34 cellular contexts compared by ENCODE assay signal in the genomic region with DNA sequence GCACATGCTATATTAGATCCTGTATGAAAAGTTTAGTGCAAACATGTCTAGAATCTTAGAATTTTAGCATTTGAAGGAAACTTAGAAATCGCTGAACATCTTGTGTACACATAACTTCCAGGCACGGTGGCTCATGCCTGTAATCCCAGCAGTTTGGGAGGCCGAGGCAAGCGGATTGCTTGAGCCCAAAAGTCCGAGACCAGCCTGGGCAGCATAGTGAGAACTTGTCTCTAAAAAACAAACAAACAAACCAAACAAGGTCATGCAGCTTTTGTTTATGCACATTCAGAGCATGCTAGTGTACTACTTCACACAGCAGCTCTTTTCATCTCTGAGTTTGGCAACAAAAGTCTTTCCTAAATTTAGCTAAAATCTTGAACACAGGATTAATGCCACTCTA. TPM values are rescaled to one million over a fixed set of nuclear protein-coding genes. Genes with fewer than 3 reads are reported as not detected.
"Had no signal": no experiment of that assay in that cellular context is flagged by ENCODE, and none has a peak within 500 bp of the region (broad histone marks: within the 10 kb centered on the region; RNA-seq: fewer than 3 reads in every experiment).

No MANE protein-coding gene starts in this region.

- H3K4me1 ChIP-seq: adrenal gland, ascending aorta, body of pancreas, breast epithelium had no signal

- H3K27me3 ChIP-seq: adrenal gland, ascending aorta, body of pancreas, brain microvascular endothelial cell, breast epithelium, cardiac muscle cell had no signal

- H3K36me3 ChIP-seq: adrenal gland, ascending aorta, brain microvascular endothelial cell, breast epithelium, cardiac muscle cell had no signal

- H3K4me3 ChIP-seq: adrenal gland, ascending aorta, body of pancreas, breast epithelium, cardiac muscle cell had no signal

- H3K27ac ChIP-seq: adrenal gland, ascending aorta, body of pancreas, brain microvascular endothelial cell, breast epithelium, cardiac muscle cell had no signal

- DNase-seq: activated effector memory CD4-positive, alpha-beta T cell treated with anti-CD3 and anti-CD28 coated beads, Interleukin-2, amount 50 U/mL, for 16 hours; activated effector memory CD4-positive, alpha-beta T cell treated with Interleukin-2 at 50 U/mL for 16 hours; activated gamma-delta T cell; activated gamma-delta T cell treated with Interleukin-2 at 50 U/mL for 16 hours; activated naive CD4-positive, alpha-beta T cell; activated naive CD4-positive, alpha-beta T cell treated with anti-CD3 and anti-CD28 coated beads for 36 hours; activated naive CD4-positive, alpha-beta T cell treated with anti-CD3 and anti-CD28 coated beads, Interleukin-2, amount 10 ng/mL, durations not matched to agents 7 days and 5 days; activated naive CD4-positive, alpha-beta T cell treated with anti-CD3 and anti-CD28 coated beads, Interleukin-2, amount 50 U/mL, for 16 hours; activated naive CD4-positive, alpha-beta T cell treated with Interleukin-2 at 50 U/mL for 16 hours; activated naive CD8-positive, alpha-beta T cell treated with anti-CD3 and anti-CD28 coated beads for 36 hours; activated naive CD8-positive, alpha-beta T cell treated with anti-CD3 and anti-CD28 coated beads, Interleukin-2, amount 10 ng/mL, durations not matched to agents 7 days and 5 days; activated naive CD8-positive, alpha-beta T cell treated with anti-CD3 and anti-CD28 coated beads, Interleukin-2, amount 50 U/mL, for 24 hours; activated T-cell treated with anti-CD3 and anti-CD28 coated beads, Interleukin-2, amount 50 U/mL, for 4 hours; activated T-cell treated with anti-CD3 and anti-CD28 coated beads, Interleukin-2, amount 50 U/mL, for 48 hours; activated T-cell treated with anti-CD3 and anti-CD28 coated beads, Interleukin-2, amount 50 U/mL, for 72 hours; adrenal gland; amniotic stem cell; aorta; body of pancreas; brain microvascular endothelial cell; central memory CD4-positive, alpha-beta T cell; cerebellar nuclear complex had no signal

- ATAC-seq: activated naive CD4-positive, alpha-beta T cell treated with anti-CD3 and anti-CD28 coated beads, Interleukin-2, amount 50 U/mL, for 72 hours; activated naive CD8-positive, alpha-beta T cell treated with anti-CD3 and anti-CD28 coated beads, Interleukin-2, amount 50 U/mL, for 24 hours; activated T-cell treated with anti-CD3 and anti-CD28 coated beads, Interleukin-2, amount 50 U/mL, for 4 hours; activated T-cell treated with anti-CD3 and anti-CD28 coated beads, Interleukin-2, amount 50 U/mL, for 72 hours; activated T-helper 17 cell treated with anti-CD3 and anti-CD28 coated beads, Interleukin-2, amount 50 U/mL, for 72 hours; body of pancreas had no signal

- H3K9me3 ChIP-seq: adrenal gland, ascending aorta, body of pancreas, breast epithelium had no signal

RNA-seq across cellular contexts. Expression of a gene that starts 32.2 kb away (rescaled TPM):
- total RNA-seq: activated naive CD4-positive, alpha-beta T cell treated with anti-CD3 and anti-CD28 coated beads for 36 hours; activated naive CD4-positive, alpha-beta T cell treated with anti-CD3 and anti-CD28 coated beads, Interleukin-2, amount 50 U/mL, for 72 hours; activated naive CD8-positive, alpha-beta T cell treated with anti-CD3 and anti-CD28 coated beads for 36 hours; activated naive CD8-positive, alpha-beta T cell treated with anti-CD3 and anti-CD28 coated beads, Interleukin-2, amount 10 ng/mL, durations not matched to agents 7 days and 5 days; activated T-cell treated with anti-CD3 and anti-CD28 coated beads, Interleukin-2, amount 50 U/mL, for 4 hours; activated T-cell treated with anti-CD3 and anti-CD28 coated beads, Interleukin-2, amount 50 U/mL, for 72 hours; activated T-helper 1 cell treated with anti-CD3 and anti-CD28 coated beads, Interleukin-12 subunit alpha, Interleukin-12 subunit beta, Interleukin-2, Interleukin-4 antibody, amounts not matched to agents 30 ng/mL and 10 ng/mL and 1 ng/mL, durations not matched to agents 14 hours and 24 hours and 36 hours; activated T-helper 17 cell treated with anti-CD3 and anti-CD28 coated beads, Interleukin-2, amount 50 U/mL, for 72 hours; activated T-helper 2 cell treated with anti-CD3 and anti-CD28 coated beads, Interferon-gamma antibody, Interleukin-2, Interleukin-4, amounts not matched to agents 10 μg/mL and 5 μg/mL and 100 μg/mL, durations not matched to agents 14 hours and 24 hours and 36 hours; ascending aorta; astrocyte; breast epithelium; bronchial epithelial cell; cardiac septum; chondrocyte had no signal
- polyA plus RNA-seq: adipose tissue, cardiac muscle cell had no signal
